20 cellular contexts compared by ENCODE assay signal in the genomic region with DNA sequence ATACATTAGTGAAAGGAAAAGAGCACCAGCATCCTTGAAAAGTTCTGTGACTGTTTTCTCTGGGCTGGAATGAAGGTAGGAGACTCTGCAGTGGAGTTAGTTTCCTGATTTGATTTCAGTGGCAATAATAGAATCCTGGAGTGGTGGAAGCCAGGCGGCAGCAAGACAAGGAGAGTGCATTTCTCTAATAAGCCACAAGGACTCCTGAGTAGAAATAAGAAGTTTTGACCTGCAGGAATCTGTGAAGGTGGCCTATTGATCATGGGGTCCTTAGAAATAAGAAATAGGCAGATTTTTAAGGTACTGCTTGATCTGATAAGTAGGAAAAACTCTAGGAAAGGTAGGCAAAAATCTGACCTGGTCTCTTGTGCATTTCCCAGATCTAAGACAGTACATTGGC.
DNase-seq lines count a peak whose midpoint lies in the region; ATAC-seq and TF ChIP-seq lines count a peak whose summit lies in the region.
"Had no signal": no experiment of that assay in that cellular context is flagged by ENCODE, and none has a peak within 500 bp of the region (broad histone marks: within the 10 kb centered on the region; RNA-seq: fewer than 3 reads in every experiment).

No MANE protein-coding gene starts in this region.

- CTCF ChIA-PET in Panc1 (lab: Charles Lee): interaction anchor here (0.6 to 0.7 kb wide), 2 partner anchors 28 to 108 kb away, joined by 3 read pairs; no protein-coding TSS in a partner anchor

- H3K36me3 ChIP-seq in GM23338 (ENCODE audit: insufficient read depth): no peaks in the 10 kb centered on the region
- no peaks in the 10 kb centered on the region for H3K36me3 ChIP-seq in Panc1 (ENCODE audit: control insufficient read depth, insufficient read depth, low read length)
- H3K36me3 ChIP-seq in endodermal cell (ENCODE audit: control insufficient read depth, insufficient read depth, low read length): no peaks in the 10 kb centered on the region
- H3K36me3 ChIP-seq in ascending aorta: no peaks in the 10 kb centered on the region
- H3K36me3 ChIP-seq in sigmoid colon: no peaks in the 10 kb centered on the region
- H3K36me3 ChIP-seq: BE2C, SJCRH30 had no signal

- DNase-seq in GM23338 (ENCODE audit: low spot score) (peak; percentile 36), Panc1 (ENCODE audit: low read depth, low spot score) (no peak), endodermal cell (no peak), progenitor cell of endocrine pancreas (ENCODE audit: low spot score, unreplicated experiment) (no peak), ascending aorta (ENCODE audit: low spot score in 2 of 2) (no peak), sigmoid colon (no peak), NCI-H2171 (lab: John Stamatoyannopoulos, UW) (no peak), AML-193 (lab: John Stamatoyannopoulos, UW) (no peak)
- DNase-seq: BE2C; Calu3; CD4-positive, alpha-beta memory T cell; NCI-H1092 treated with DMSO at 0.1 percent for 48 hours; NCI-H2107; NCI-H226; NCI-H524 treated with DMSO at 0.1 percent for 48 hours; OCI-M1; SJCRH30; SW 1271 had no signal

- no peak overlapping the region for H3K4me2 ChIP-seq in GM23338
- H3K4me2 ChIP-seq: KMS-11 had no signal

- no peaks in the 10 kb centered on the region for H3F3A ChIP-seq in GM23338 (replicated peaks; ENCODE audit: low read depth)

- no peak overlapping the region for H3K4me3 ChIP-seq in GM23338
- H3K4me3 ChIP-seq in Panc1 (ENCODE audit: low read depth in 2 of 2, low read length in 2 of 2): no peak overlapping the region
- H3K4me3 ChIP-seq in endodermal cell (ENCODE audit: low read length): no peak overlapping the region
- H3K4me3 ChIP-seq in ascending aorta: no peak overlapping the region
- H3K4me3 ChIP-seq in sigmoid colon: no peak overlapping the region
- H3K4me3 ChIP-seq: GM12878, SJCRH30 had no signal

- H3K27ac ChIP-seq in GM23338 (ENCODE audit: low read depth): no peak overlapping the region
- H3K27ac ChIP-seq in Panc1 (ENCODE audit: low read length): no peak overlapping the region
- H3K27ac ChIP-seq in endodermal cell (ENCODE audit: low read depth, low read length): no peak overlapping the region
- no peak overlapping the region for H3K27ac ChIP-seq in ascending aorta
- no peak overlapping the region for H3K27ac ChIP-seq in sigmoid colon
- H3K27ac ChIP-seq: KMS-11, SJCRH30 had no signal

- H3K4me1 Mint-ChIP-seq in GM23338 (no peaks in the 10 kb centered on the region), endodermal cell (no peaks in the 10 kb centered on the region), progenitor cell of endocrine pancreas (ENCODE audit: low read depth) (peaks cover 5% of the 10 kb centered on the region)
- H3K4me1 Mint-ChIP-seq: CD4-positive, alpha-beta memory T cell had no signal

- H4K20me1 ChIP-seq in GM23338 (replicated peaks; ENCODE audit: insufficient read depth): no peaks in the 10 kb centered on the region

- H3K4me1 ChIP-seq in GM23338 (ENCODE audit: insufficient read depth) (no peaks in the 10 kb centered on the region), Panc1 (ENCODE audit: control insufficient read depth, insufficient read depth, low read length) (no peaks in the 10 kb centered on the region), endodermal cell (ENCODE audit: control insufficient read depth, insufficient read depth, low read length) (peaks cover 4% of the 10 kb centered on the region), ascending aorta (no peaks in the 10 kb centered on the region), sigmoid colon (no peaks in the 10 kb centered on the region)
- H3K4me1 ChIP-seq: BE2C, SJCRH30 had no signal

- TF ChIP-seq POLR2A in sigmoid colon (IDR thresholded peaks at IDR 0.05): no peak

- H3K9me3 ChIP-seq in Panc1 (ENCODE audit: control insufficient read depth, insufficient read depth, low read depth, low read length): no peaks in the 10 kb centered on the region
- H3K9me3 ChIP-seq in endodermal cell (ENCODE audit: control insufficient read depth, low read length): no peaks in the 10 kb centered on the region
- no peaks in the 10 kb centered on the region for H3K9me3 ChIP-seq in ascending aorta
- no peaks in the 10 kb centered on the region for H3K9me3 ChIP-seq in sigmoid colon
- H3K9me3 ChIP-seq: BE2C, SJCRH30 had no signal

- H3K27ac Mint-ChIP-seq in GM23338 (no peak overlapping the region), endodermal cell (no peak overlapping the region), progenitor cell of endocrine pancreas (no peak overlapping the region)

- H3K27me3 ChIP-seq in GM23338 (ENCODE audit: insufficient read depth) (no peaks in the 10 kb centered on the region), Panc1 (ENCODE audit: control insufficient read depth, insufficient read depth, low read length) (no peaks in the 10 kb centered on the region; the same call in 1 of the 2 replicates), endodermal cell (ENCODE audit: control insufficient read depth, insufficient read depth, low read length, poor library complexity, severe bottlenecking) (no peaks in the 10 kb centered on the region), ascending aorta (no peaks in the 10 kb centered on the region), sigmoid colon (no peaks in the 10 kb centered on the region)
- H3K27me3 ChIP-seq: SJCRH30 had no signal

- H3K36me3 Mint-ChIP-seq in GM23338 (ENCODE audit: low read depth) (no peaks in the 10 kb centered on the region), endodermal cell (ENCODE audit: low read depth) (no peaks in the 10 kb centered on the region), progenitor cell of endocrine pancreas (ENCODE audit: insufficient read depth) (no peaks in the 10 kb centered on the region)
- H3K36me3 Mint-ChIP-seq: CD4-positive, alpha-beta memory T cell had no signal

- no peak overlapping the region for H3K9ac ChIP-seq in endodermal cell (ENCODE audit: extremely low read depth, low read length, poor library complexity, severe bottlenecking)
- H3K9ac ChIP-seq: KMS-11 had no signal

- TF ChIP-seq CTCF in GM23338 (conservative IDR thresholded peaks at IDR 0.05; ENCODE audit: low read depth in 2 of 2) (peak in 1 of 2 experiments; percentile 18; a peak in 2 of 4 replicates), Panc1 (IDR thresholded peaks at IDR 0.05) (peak; percentile 13; the same call in 1 of the 2 replicates), endodermal cell (conservative IDR thresholded peaks at IDR 0.05) (peak; percentile 64), progenitor cell of endocrine pancreas (IDR thresholded peaks at IDR 0.05; ENCODE audit: unreplicated experiment) (peak; percentile 27), ascending aorta (IDR thresholded peaks at IDR 0.05) (no peak), sigmoid colon (IDR thresholded peaks at IDR 0.05) (no peak)

- H3K27me3 Mint-ChIP-seq in GM23338 (ENCODE audit: insufficient read depth, low read depth, poor library complexity) (no peaks in the 10 kb centered on the region), endodermal cell (ENCODE audit: insufficient read depth) (peaks cover 2% of the 10 kb centered on the region), progenitor cell of endocrine pancreas (peaks cover 4% of the 10 kb centered on the region)

- H3K9me2 ChIP-seq in GM23338 (ENCODE audit: insufficient read depth): no peaks in the 10 kb centered on the region; the same call in 1 of the 2 replicates

- in situ Hi-C loops in Panc1 (cut with HindIII; ENCODE audit: low pct_unique_long_range_greater_than_20kb, low sequenced_read_pairs): no loop called here

- intact Hi-C loops in Panc1 (cut with micrococcal nuclease; ENCODE audit: unreplicated experiment) (no loop called here), ascending aorta (cut with DNase I) (no loop called here), sigmoid colon (cut with DNase I) (no loop called here)

- H2AFZ ChIP-seq in GM23338: no peak overlapping the region

- no TSS peak for BruUV-seq in Panc1 (replicated peaks; lab: Mats Ljungman, UMichigan)

- no peak; the same call in 2 of the 3 replicates for ATAC-seq in GM23338
- ATAC-seq in Panc1: no peak
- ATAC-seq: GM12878 had no signal

- POLR2A ChIA-PET in Panc1 (lab: Charles Lee): no interaction called here

- no peaks in the 10 kb centered on the region for H3K79me2 ChIP-seq in GM23338 (replicated peaks; ENCODE audit: insufficient read depth)

- no peak for TF ChIP-seq EP300 in sigmoid colon (IDR thresholded peaks at IDR 0.05)

- no peak overlapping the region for H3K4me3 Mint-ChIP-seq in GM23338
- no peak overlapping the region for H3K4me3 Mint-ChIP-seq in endodermal cell
- no peak overlapping the region for H3K4me3 Mint-ChIP-seq in progenitor cell of endocrine pancreas (ENCODE audit: low read depth)
- H3K4me3 Mint-ChIP-seq: CD4-positive, alpha-beta memory T cell had no signal

- H3K9me3 Mint-ChIP-seq in GM23338 (no peaks in the 10 kb centered on the region), endodermal cell (no peaks in the 10 kb centered on the region), progenitor cell of endocrine pancreas (ENCODE audit: low read depth) (no peaks in the 10 kb centered on the region)
- H3K9me3 Mint-ChIP-seq: CD4-positive, alpha-beta memory T cell had no signal

- 83 to 90% methylated on average over 1 of the region's 1 CpG for WGBS in endodermal cell (ENCODE audit: insufficient coverage in 1 of 2, insufficient read length in 1 of 2), 2 experiments
- WGBS in sigmoid colon, 2 donors: 83 to 89% methylated on average over 1 of the region's 1 CpG

TF ChIP-seq in GM23338, 12 proteins besides CTCF, POLR2A, EP300 and RAD21 (continues in another document):
- TF ChIP-seq POLR2AphosphoS5 (IDR thresholded peaks at IDR 0.05; ENCODE audit: low read depth) (no peak), CREB1 (CRISPR knock-in tag; IDR thresholded peaks at IDR 0.05; ENCODE audit: low read depth) (no peak)
- TF ChIP-seq, protein P1, sequence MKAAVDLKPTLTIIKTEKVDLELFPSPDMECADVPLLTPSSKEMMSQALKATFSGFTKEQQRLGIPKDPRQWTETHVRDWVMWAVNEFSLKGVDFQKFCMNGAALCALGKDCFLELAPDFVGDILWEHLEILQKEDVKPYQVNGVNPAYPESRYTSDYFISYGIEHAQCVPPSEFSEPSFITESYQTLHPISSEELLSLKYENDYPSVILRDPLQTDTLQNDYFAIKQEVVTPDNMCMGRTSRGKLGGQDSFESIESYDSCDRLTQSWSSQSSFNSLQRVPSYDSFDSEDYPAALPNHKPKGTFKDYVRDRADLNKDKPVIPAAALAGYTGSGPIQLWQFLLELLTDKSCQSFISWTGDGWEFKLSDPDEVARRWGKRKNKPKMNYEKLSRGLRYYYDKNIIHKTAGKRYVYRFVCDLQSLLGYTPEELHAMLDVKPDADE (IDR thresholded peaks at IDR 0.05): no peak

Comparison
In these comparisons a context has a peak if more than half of its experiments do, and no peak if none do; other contexts are left out.
1. CTCF ChIP-seq: peak in Panc1 (single experiment), endodermal cell (single experiment) and progenitor cell of endocrine pancreas (single experiment); none in ascending aorta (0 of 3) and sigmoid colon (0 of 4).